Comparison of ENCODE assay signal across 10 cellular contexts in the genomic region with DNA sequence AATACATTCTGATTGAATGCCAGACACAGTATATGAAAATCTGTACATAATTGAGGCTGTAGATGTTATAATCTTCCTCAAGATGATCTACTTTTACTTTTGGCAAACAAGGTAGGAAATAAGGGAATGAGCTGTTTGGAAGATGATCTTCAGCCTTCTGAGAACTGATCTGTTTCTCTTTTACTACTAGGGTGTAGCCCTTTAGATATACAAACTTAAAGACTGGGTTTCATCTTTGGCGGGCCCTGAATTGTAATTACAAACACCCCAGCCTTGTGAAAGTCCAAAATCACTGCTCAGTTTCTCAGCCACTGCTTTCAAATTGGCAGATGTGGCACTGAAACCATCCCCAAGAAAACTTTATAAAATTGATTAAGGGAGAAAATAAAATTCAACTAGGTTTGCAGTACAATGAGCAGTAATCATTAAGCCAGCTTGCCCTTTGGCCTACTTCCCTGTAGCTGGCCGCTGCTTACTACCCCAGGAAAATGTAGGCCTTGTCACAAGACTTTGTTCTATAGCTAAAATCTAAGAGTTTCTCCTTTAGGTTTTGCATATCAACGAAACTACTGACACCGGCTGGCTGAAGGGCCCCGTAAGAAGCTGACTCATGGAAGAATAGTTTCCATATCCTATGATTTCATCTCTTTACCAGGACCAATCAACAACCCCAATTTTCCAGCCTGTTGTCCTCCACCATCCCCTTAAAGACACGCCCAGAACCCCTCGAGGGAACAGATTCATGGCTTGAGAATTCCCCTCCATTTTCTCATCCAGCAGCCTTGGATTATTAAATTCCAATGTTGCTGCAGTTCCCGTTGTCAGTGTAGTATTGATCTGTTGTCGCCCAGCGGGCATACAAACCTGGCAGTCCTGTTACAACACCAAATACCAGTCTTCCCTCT.
A peak's percentile ranks its signal among the peaks of the same experiment; 100 is the strongest.
DNase-seq lines count a peak whose midpoint lies in the region; ATAC-seq and TF ChIP-seq lines count a peak whose summit lies in the region.
"Had no signal": no experiment of that assay in that cellular context is flagged by ENCODE, and none has a peak within 500 bp of the region (broad histone marks: within the 10 kb centered on the region; RNA-seq: fewer than 3 reads in every experiment).

No MANE protein-coding gene starts in this region.

- peaks cover 47% of the 10 kb centered on the region for H3K36me3 Mint-ChIP-seq in activated T-helper 17 cell treated with anti-CD3 and anti-CD28 coated beads, Interleukin-2, amount 50 U/mL, for 72 hours (ENCODE audit: low read depth)

- CTCF ChIA-PET in A673 (lab: Charles Lee) = no interaction called here

- H3K27me3 ChIP-seq in A673 (replicated peaks; ENCODE audit: insufficient read depth, low read depth, low read length, poor library complexity) (no peaks in the 10 kb centered on the region), kidney epithelial cell (ENCODE audit: control insufficient read depth, insufficient read depth, low read length) (no peaks in the 10 kb centered on the region)
- H3K27me3 ChIP-seq: spleen had no signal

- ATAC-seq in activated T-helper 17 cell treated with anti-CD3 and anti-CD28 coated beads, Interleukin-2, amount 50 U/mL, for 72 hours (replicated peaks) = peak; percentile 59
- ATAC-seq in omental fat pad (ENCODE audit: low FRiP score) = no peak

- no peak overlapping the region for H3K4me3 ChIP-seq in A673 (ENCODE audit: low read depth, low read length, poor library complexity, severe bottlenecking)
- no peak overlapping the region for H3K4me3 ChIP-seq in HFF-Myc (replicated peaks; ENCODE audit: low read depth, low read length)
- no peak overlapping the region for H3K4me3 ChIP-seq in kidney epithelial cell (ENCODE audit: low read depth, low read length)
- H3K4me3 ChIP-seq: spleen had no signal

- DNase-seq in A673 (ENCODE audit: low spot score) (peak; percentile 66), HFF-Myc (ENCODE audit: extremely low read depth, low read depth) (peak; percentile 46), kidney epithelial cell (ENCODE audit: low read depth) (peak; percentile 38), omental fat pad (ENCODE audit: low spot score) (no peak)
- DNase-seq in activated CD8-positive, alpha-beta memory T cell treated with anti-CD3 and anti-CD28 coated beads for 24 hours = no peak
- DNase-seq in stimulated activated CD4-positive, alpha-beta T cell treated with anti-CD3 and anti-CD28 coated beads, Interleukin-4, amount 100 ng/mL, for 4 hours = no peak
- no peak for DNase-seq in stimulated activated CD4-positive, alpha-beta T cell treated with anti-CD3 and anti-CD28 coated beads, Interleukin-2, amount 100 ng/mL, for 24 hours
- DNase-seq: effector CD4-positive, alpha-beta T cell; spleen had no signal

- H3K4me1 Mint-ChIP-seq in activated T-helper 17 cell treated with anti-CD3 and anti-CD28 coated beads, Interleukin-2, amount 50 U/mL, for 72 hours = peaks cover 15% of the 10 kb centered on the region

- BruUV-seq in A673 (replicated peaks; lab: Mats Ljungman, UMichigan) = TSS peak; percentile 89

- TF ChIP-seq CTCF in A673 (conservative IDR thresholded peaks at IDR 0.05; ENCODE audit: low read depth, low read length) (no peak), HFF-Myc (IDR thresholded peaks at IDR 0.05; ENCODE audit: low read depth, low read length, missing control alignments) (no peak), kidney epithelial cell (IDR thresholded peaks at IDR 0.05; ENCODE audit: insufficient read depth, low read length, poor library complexity, severe bottlenecking) (no peak), omental fat pad (IDR thresholded peaks at IDR 0.05) (no peak)

- no peaks in the 10 kb centered on the region for H3K9me3 ChIP-seq in A673 (ENCODE audit: low read depth, low read length, poor library complexity, severe bottlenecking)
- H3K9me3 ChIP-seq: spleen had no signal

- H3K9me3 Mint-ChIP-seq in activated T-helper 17 cell treated with anti-CD3 and anti-CD28 coated beads, Interleukin-2, amount 50 U/mL, for 72 hours = no peaks in the 10 kb centered on the region

- H3K27me3 Mint-ChIP-seq in activated T-helper 17 cell treated with anti-CD3 and anti-CD28 coated beads, Interleukin-2, amount 50 U/mL, for 72 hours = no peaks in the 10 kb centered on the region

- POLR2A ChIA-PET in A673 (lab: Charles Lee; ENCODE audit: low non-redundant PET) = no interaction called here

- peak overlapping the region; percentile 18 for H3K27ac ChIP-seq in A673 (ENCODE audit: low read depth, low read length, poor library complexity, severe bottlenecking)

- intact Hi-C loops in A673 (cut with micrococcal nuclease; ENCODE audit: unreplicated experiment) = no loop called here

- H3K36me3 ChIP-seq in A673 (ENCODE audit: insufficient read depth, low read length, poor library complexity, severe bottlenecking) = no peaks in the 10 kb centered on the region
- no peaks in the 10 kb centered on the region for H3K36me3 ChIP-seq in kidney epithelial cell (ENCODE audit: control insufficient read depth, insufficient read depth, low read length)

- H3K4me1 ChIP-seq in A673 (ENCODE audit: insufficient read depth, low read length, poor library complexity, severe bottlenecking) = peaks cover 9% of the 10 kb centered on the region

- H3K4me3 Mint-ChIP-seq in activated T-helper 17 cell treated with anti-CD3 and anti-CD28 coated beads, Interleukin-2, amount 50 U/mL, for 72 hours = peak overlapping the region; percentile 42

- peak overlapping the region; percentile 88 for H3K27ac Mint-ChIP-seq in activated T-helper 17 cell treated with anti-CD3 and anti-CD28 coated beads, Interleukin-2, amount 50 U/mL, for 72 hours

Comparison
In these comparisons a context has a peak if more than half of its experiments do, and no peak if none do; other contexts are left out.
1. DNase-seq: peak in A673 (single experiment), HFF-Myc (single experiment) and kidney epithelial cell (single experiment); none in activated CD8-positive, alpha-beta memory T cell treated with anti-CD3 and anti-CD28 coated beads for 24 hours (single experiment), omental fat pad (single experiment), stimulated activated CD4-positive, alpha-beta T cell treated with anti-CD3 and anti-CD28 coated beads, Interleukin-4, amount 100 ng/mL, for 4 hours (0 of 2) and stimulated activated CD4-positive, alpha-beta T cell treated with anti-CD3 and anti-CD28 coated beads, Interleukin-2, amount 100 ng/mL, for 24 hours (0 of 2).